ENCODE assay signal across 1 cellular context in the genomic region with DNA sequence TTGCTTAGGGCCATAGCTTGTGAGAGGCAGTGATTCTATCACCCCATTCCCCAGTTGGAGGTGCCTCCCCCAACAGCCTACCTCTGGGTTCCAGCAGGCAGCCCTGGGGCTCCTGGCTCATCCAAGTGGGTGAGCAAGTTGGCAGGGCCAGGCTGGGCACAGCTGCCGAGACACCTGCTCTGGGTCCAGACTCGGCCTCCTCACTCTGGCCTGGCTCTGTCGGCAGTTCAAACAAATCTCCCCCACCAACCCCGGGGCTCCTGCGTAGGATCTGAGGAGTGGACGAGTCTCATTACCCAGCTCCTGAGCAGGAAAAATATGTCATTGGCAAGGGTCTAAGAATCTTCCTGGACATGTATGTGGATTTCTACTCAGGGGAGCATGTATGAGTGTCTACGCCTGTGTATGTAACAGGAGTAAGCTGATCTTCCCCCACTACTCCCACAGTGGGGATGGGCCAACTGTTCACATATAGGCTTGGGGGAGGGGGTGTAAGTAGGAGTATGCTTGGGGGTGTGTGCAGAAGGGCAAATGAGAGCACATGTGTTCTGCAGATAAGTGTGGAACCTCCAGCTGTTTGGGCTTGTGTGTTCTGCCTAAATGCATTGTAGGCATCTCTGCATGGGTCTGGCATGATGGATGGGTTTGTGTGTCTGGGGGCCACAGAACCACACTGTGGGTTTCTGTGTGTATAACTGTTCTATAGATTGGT.
TF ChIP-seq lines count a peak whose summit lies in the region.

No MANE protein-coding gene starts in this region.

TF ChIP-seq in HepG2, 621 proteins besides CTCF, POLR2A, EP300 and RAD21 (continued from another document and continues in another):
- TF ChIP-seq, protein P1, sequence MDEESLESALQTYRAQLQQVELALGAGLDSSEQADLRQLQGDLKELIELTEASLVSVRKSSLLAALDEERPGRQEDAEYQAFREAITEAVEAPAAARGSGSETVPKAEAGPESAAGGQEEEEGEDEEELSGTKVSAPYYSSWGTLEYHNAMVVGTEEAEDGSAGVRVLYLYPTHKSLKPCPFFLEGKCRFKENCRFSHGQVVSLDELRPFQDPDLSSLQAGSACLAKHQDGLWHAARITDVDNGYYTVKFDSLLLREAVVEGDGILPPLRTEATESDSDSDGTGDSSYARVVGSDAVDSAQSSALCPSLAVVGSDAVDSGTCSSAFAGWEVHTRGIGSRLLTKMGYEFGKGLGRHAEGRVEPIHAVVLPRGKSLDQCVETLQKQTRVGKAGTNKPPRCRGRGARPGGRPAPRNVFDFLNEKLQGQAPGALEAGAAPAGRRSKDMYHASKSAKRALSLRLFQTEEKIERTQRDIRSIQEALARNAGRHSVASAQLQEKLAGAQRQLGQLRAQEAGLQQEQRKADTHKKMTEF (CRISPR knock-in tag; IDR thresholded peaks at IDR 0.05), result peak; percentile 85
- TF ChIP-seq SMAD1 (CRISPR knock-in tag; IDR thresholded peaks at IDR 0.05; ENCODE audit: borderline replicate concordance, low read depth), result no peak
- no peak; the same call in 1 of the 2 replicates for TF ChIP-seq ZNF616 (CRISPR knock-in tag; IDR thresholded peaks at IDR 0.05; ENCODE audit: low read depth)
- no peak; the same call in 1 of the 2 replicates for TF ChIP-seq KLF15 (CRISPR knock-in tag; IDR thresholded peaks at IDR 0.05; ENCODE audit: borderline replicate concordance)
- TF ChIP-seq ZNF713 (CRISPR knock-in tag; IDR thresholded peaks at IDR 0.05), result peak; percentile 60; the same call in 1 of the 2 replicates
- TF ChIP-seq MTA3 (CRISPR knock-in tag; IDR thresholded peaks at IDR 0.05), result no peak
- TF ChIP-seq, protein P2, sequence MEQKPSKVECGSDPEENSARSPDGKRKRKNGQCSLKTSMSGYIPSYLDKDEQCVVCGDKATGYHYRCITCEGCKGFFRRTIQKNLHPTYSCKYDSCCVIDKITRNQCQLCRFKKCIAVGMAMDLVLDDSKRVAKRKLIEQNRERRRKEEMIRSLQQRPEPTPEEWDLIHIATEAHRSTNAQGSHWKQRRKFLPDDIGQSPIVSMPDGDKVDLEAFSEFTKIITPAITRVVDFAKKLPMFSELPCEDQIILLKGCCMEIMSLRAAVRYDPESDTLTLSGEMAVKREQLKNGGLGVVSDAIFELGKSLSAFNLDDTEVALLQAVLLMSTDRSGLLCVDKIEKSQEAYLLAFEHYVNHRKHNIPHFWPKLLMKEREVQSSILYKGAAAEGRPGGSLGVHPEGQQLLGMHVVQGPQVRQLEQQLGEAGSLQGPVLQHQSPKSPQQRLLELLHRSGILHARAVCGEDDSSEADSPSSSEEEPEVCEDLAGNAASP (CRISPR knock-in tag; IDR thresholded peaks at IDR 0.05; ENCODE audit: borderline replicate concordance), result peak; percentile 59; the same call in 1 of the 2 replicates
- TF ChIP-seq KAT8 (CRISPR knock-in tag; IDR thresholded peaks at IDR 0.05), result peak; percentile 47; the same call in 1 of the 2 replicates
- no peak for TF ChIP-seq RBAK (CRISPR knock-in tag; IDR thresholded peaks at IDR 0.05)
- TF ChIP-seq TOE1 (CRISPR knock-in tag; IDR thresholded peaks at IDR 0.05), result no peak
- peak; percentile 73 for TF ChIP-seq HNRNPLL (IDR thresholded peaks at IDR 0.05; ENCODE audit: low read depth, low read length, poor library complexity, severe bottlenecking)
- TF ChIP-seq NR3C1 (CRISPR knock-in tag; IDR thresholded peaks at IDR 0.05), result no peak
- TF ChIP-seq ZNF350 (CRISPR knock-in tag; IDR thresholded peaks at IDR 0.05; ENCODE audit: borderline replicate concordance, low read depth), result peak; percentile 84
- peak; percentile 65 for TF ChIP-seq ZNF331 (CRISPR knock-in tag; IDR thresholded peaks at IDR 0.05)
- TF ChIP-seq TRIM24 (CRISPR knock-in tag; IDR thresholded peaks at IDR 0.05), result no peak
- peak; percentile 34; the same call in 1 of the 2 replicates for TF ChIP-seq TSC22D2 (CRISPR knock-in tag; IDR thresholded peaks at IDR 0.05; ENCODE audit: borderline replicate concordance)
- TF ChIP-seq ZIK1 (CRISPR knock-in tag; IDR thresholded peaks at IDR 0.05; ENCODE audit: borderline replicate concordance, low read depth), result no peak; the same call in 1 of the 2 replicates
- no peak for TF ChIP-seq ZNF225 (CRISPR knock-in tag; IDR thresholded peaks at IDR 0.05)
- TF ChIP-seq RFX3 (CRISPR knock-in tag; IDR thresholded peaks at IDR 0.05), result 0 out of 2 replicates have a peak, but pooled peaks have one; percentile 24
- peak; percentile 87 for TF ChIP-seq MYC (CRISPR knock-in tag; IDR thresholded peaks at IDR 0.05; ENCODE audit: borderline replicate concordance)
- no peak for TF ChIP-seq ZEB1 (IDR thresholded peaks at IDR 0.05; ENCODE audit: insufficient replicate concordance, low read depth)
- TF ChIP-seq PHB2 (IDR thresholded peaks at IDR 0.05; ENCODE audit: partially characterized antibody), result no peak
- TF ChIP-seq, protein P3, sequence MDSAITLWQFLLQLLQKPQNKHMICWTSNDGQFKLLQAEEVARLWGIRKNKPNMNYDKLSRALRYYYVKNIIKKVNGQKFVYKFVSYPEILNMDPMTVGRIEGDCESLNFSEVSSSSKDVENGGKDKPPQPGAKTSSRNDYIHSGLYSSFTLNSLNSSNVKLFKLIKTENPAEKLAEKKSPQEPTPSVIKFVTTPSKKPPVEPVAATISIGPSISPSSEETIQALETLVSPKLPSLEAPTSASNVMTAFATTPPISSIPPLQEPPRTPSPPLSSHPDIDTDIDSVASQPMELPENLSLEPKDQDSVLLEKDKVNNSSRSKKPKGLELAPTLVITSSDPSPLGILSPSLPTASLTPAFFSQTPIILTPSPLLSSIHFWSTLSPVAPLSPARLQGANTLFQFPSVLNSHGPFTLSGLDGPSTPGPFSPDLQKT (CRISPR knock-in tag; IDR thresholded peaks at IDR 0.05; ENCODE audit: borderline replicate concordance), result peak; percentile 88; the same call in 1 of the 2 replicates
- TF ChIP-seq, protein P4, sequence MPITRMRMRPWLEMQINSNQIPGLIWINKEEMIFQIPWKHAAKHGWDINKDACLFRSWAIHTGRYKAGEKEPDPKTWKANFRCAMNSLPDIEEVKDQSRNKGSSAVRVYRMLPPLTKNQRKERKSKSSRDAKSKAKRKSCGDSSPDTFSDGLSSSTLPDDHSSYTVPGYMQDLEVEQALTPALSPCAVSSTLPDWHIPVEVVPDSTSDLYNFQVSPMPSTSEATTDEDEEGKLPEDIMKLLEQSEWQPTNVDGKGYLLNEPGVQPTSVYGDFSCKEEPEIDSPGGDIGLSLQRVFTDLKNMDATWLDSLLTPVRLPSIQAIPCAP (CRISPR knock-in tag; IDR thresholded peaks at IDR 0.05; ENCODE audit: low read depth), result no peak
- TF ChIP-seq, protein P5, sequence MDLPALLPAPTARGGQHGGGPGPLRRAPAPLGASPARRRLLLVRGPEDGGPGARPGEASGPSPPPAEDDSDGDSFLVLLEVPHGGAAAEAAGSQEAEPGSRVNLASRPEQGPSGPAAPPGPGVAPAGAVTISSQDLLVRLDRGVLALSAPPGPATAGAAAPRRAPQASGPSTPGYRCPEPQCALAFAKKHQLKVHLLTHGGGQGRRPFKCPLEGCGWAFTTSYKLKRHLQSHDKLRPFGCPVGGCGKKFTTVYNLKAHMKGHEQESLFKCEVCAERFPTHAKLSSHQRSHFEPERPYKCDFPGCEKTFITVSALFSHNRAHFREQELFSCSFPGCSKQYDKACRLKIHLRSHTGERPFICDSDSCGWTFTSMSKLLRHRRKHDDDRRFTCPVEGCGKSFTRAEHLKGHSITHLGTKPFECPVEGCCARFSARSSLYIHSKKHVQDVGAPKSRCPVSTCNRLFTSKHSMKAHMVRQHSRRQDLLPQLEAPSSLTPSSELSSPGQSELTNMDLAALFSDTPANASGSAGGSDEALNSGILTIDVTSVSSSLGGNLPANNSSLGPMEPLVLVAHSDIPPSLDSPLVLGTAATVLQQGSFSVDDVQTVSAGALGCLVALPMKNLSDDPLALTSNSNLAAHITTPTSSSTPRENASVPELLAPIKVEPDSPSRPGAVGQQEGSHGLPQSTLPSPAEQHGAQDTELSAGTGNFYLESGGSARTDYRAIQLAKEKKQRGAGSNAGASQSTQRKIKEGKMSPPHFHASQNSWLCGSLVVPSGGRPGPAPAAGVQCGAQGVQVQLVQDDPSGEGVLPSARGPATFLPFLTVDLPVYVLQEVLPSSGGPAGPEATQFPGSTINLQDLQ (CRISPR knock-in tag; IDR thresholded peaks at IDR 0.05), result peak; percentile 81; the same call in 1 of the 2 replicates
- TF ChIP-seq, protein P6, sequence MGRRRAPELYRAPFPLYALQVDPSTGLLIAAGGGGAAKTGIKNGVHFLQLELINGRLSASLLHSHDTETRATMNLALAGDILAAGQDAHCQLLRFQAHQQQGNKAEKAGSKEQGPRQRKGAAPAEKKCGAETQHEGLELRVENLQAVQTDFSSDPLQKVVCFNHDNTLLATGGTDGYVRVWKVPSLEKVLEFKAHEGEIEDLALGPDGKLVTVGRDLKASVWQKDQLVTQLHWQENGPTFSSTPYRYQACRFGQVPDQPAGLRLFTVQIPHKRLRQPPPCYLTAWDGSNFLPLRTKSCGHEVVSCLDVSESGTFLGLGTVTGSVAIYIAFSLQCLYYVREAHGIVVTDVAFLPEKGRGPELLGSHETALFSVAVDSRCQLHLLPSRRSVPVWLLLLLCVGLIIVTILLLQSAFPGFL (CRISPR knock-in tag; IDR thresholded peaks at IDR 0.05), result no peak
- peak; percentile 94 for TF ChIP-seq SAP130 (CRISPR knock-in tag; IDR thresholded peaks at IDR 0.05; ENCODE audit: low read depth)
- no peak for TF ChIP-seq ZNF101 (CRISPR knock-in tag; IDR thresholded peaks at IDR 0.05; ENCODE audit: borderline replicate concordance, low read depth)
- TF ChIP-seq, protein P7, sequence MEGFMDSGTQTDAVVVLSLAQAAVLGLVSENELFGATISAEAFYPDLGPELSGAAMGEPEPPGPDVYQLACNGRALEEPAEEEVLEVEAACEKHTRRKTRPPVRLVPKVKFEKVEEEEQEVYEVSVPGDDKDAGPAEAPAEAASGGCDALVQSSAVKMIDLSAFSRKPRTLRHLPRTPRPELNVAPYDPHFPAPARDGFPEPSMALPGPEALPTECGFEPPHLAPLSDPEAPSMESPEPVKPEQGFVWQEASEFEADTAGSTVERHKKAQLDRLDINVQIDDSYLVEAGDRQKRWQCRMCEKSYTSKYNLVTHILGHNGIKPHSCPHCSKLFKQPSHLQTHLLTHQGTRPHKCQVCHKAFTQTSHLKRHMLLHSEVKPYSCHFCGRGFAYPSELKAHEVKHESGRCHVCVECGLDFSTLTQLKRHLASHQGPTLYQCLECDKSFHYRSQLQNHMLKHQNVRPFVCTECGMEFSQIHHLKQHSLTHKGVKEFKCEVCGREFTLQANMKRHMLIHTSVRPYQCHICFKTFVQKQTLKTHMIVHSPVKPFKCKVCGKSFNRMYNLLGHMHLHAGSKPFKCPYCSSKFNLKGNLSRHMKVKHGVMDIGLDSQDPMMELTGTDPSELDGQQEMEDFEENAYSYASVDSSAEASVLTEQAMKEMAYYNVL (CRISPR knock-in tag; IDR thresholded peaks at IDR 0.05; ENCODE audit: borderline replicate concordance), result peak; percentile 94
- TF ChIP-seq, protein P8, sequence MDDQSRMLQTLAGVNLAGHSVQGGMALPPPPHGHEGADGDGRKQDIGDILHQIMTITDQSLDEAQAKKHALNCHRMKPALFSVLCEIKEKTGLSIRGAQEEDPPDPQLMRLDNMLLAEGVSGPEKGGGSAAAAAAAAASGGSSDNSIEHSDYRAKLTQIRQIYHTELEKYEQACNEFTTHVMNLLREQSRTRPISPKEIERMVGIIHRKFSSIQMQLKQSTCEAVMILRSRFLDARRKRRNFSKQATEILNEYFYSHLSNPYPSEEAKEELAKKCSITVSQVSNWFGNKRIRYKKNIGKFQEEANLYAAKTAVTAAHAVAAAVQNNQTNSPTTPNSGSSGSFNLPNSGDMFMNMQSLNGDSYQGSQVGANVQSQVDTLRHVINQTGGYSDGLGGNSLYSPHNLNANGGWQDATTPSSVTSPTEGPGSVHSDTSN (CRISPR knock-in tag; IDR thresholded peaks at IDR 0.05; ENCODE audit: borderline replicate concordance), result 0 out of 2 replicates have a peak, but pooled peaks have one; percentile 2
- TF ChIP-seq, protein P9, sequence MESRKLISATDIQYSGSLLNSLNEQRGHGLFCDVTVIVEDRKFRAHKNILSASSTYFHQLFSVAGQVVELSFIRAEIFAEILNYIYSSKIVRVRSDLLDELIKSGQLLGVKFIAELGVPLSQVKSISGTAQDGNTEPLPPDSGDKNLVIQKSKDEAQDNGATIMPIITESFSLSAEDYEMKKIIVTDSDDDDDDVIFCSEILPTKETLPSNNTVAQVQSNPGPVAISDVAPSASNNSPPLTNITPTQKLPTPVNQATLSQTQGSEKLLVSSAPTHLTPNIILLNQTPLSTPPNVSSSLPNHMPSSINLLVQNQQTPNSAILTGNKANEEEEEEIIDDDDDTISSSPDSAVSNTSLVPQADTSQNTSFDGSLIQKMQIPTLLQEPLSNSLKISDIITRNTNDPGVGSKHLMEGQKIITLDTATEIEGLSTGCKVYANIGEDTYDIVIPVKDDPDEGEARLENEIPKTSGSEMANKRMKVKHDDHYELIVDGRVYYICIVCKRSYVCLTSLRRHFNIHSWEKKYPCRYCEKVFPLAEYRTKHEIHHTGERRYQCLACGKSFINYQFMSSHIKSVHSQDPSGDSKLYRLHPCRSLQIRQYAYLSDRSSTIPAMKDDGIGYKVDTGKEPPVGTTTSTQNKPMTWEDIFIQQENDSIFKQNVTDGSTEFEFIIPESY (CRISPR knock-in tag; IDR thresholded peaks at IDR 0.05), result no peak; the same call in 1 of the 2 replicates
- no peak for TF ChIP-seq ZNF570 (CRISPR knock-in tag; IDR thresholded peaks at IDR 0.05; ENCODE audit: borderline replicate concordance)
- 0 out of 2 replicates have a peak, but pooled peaks have one; percentile 49 for TF ChIP-seq CAMTA2 (CRISPR knock-in tag; IDR thresholded peaks at IDR 0.05; ENCODE audit: borderline replicate concordance)
- peak; percentile 49; the same call in 1 of the 2 replicates for TF ChIP-seq HNF4G (IDR thresholded peaks at IDR 0.05; ENCODE audit: borderline replicate concordance, low read depth, low read length)
- TF ChIP-seq HNF4G (CRISPR knock-in tag; IDR thresholded peaks at IDR 0.05; ENCODE audit: borderline replicate concordance, low read depth), result no peak
- TF ChIP-seq MAFK (conservative IDR thresholded peaks at IDR 0.05 in 1 of 2, IDR thresholded peaks at IDR 0.05 in 1 of 2; ENCODE audit: low read length in 2 of 2), result peak in 1 of 2 experiments; percentile 35; a peak in 1 of 4 replicates
- TF ChIP-seq ZKSCAN8 (CRISPR knock-in tag; IDR thresholded peaks at IDR 0.05; ENCODE audit: borderline replicate concordance), result peak; percentile 90
- no peak for TF ChIP-seq ZNF879 (CRISPR knock-in tag; IDR thresholded peaks at IDR 0.05)
- peak; percentile 99 for TF ChIP-seq PTBP1 (IDR thresholded peaks at IDR 0.05; ENCODE audit: low read depth, low read length, poor library complexity, severe bottlenecking)
- TF ChIP-seq ASH2L (IDR thresholded peaks at IDR 0.05; ENCODE audit: insufficient read length, low read depth, low read length), result peak; percentile 30
- TF ChIP-seq, protein P10, sequence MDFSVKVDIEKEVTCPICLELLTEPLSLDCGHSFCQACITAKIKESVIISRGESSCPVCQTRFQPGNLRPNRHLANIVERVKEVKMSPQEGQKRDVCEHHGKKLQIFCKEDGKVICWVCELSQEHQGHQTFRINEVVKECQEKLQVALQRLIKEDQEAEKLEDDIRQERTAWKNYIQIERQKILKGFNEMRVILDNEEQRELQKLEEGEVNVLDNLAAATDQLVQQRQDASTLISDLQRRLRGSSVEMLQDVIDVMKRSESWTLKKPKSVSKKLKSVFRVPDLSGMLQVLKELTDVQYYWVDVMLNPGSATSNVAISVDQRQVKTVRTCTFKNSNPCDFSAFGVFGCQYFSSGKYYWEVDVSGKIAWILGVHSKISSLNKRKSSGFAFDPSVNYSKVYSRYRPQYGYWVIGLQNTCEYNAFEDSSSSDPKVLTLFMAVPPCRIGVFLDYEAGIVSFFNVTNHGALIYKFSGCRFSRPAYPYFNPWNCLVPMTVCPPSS (IDR thresholded peaks at IDR 0.05), result no peak
